14 cellular contexts compared by ENCODE assay signal in genomic region chr21:32719085-32719484, GRCh38.
"Had no signal": no experiment of that assay in that cellular context is flagged by ENCODE, and none has a peak within 500 bp of the region (broad histone marks: within the 10 kb centered on the region; RNA-seq: fewer than 3 reads in every experiment).

No MANE protein-coding gene starts in this region.

- H3K9me3 ChIP-seq: ascending aorta, gastrocnemius medialis, stomach, thoracic aorta had no signal

- H3K4me1 ChIP-seq: ascending aorta, gastrocnemius medialis had no signal

- H3K4me3 ChIP-seq: ascending aorta, cardiac muscle cell, coronary artery, gastrocnemius medialis, stomach, thoracic aorta had no signal

- H3K27ac ChIP-seq: ascending aorta, cardiac muscle cell, coronary artery, gastrocnemius medialis, stomach, thoracic aorta had no signal

- H3K27me3 Mint-ChIP-seq: activated naive CD8-positive, alpha-beta T cell had no signal

- DNase-seq: activated CD4-positive, alpha-beta T cell treated with anti-CD3 and anti-CD28 coated beads, Interleukin-2, amount 50 U/mL, for 4 hours; activated effector memory CD4-positive, alpha-beta T cell treated with Interleukin-2 at 50 U/mL for 16 hours; activated T-cell treated with anti-CD3 and anti-CD28 coated beads, Interleukin-2, amount 50 U/mL, for 1 hour; effector CD4-positive, alpha-beta T cell; gastrocnemius medialis; stimulated activated CD4-positive, alpha-beta T cell treated with anti-CD3 and anti-CD28 coated beads, Interleukin-15, amount 100 ng/mL, for 24 hours; stimulated activated CD4-positive, alpha-beta T cell treated with anti-CD3 and anti-CD28 coated beads, Interleukin-4, amount 100 ng/mL, for 4 hours; stomach had no signal

- ATAC-seq: gastrocnemius medialis had no signal

- H3K4me3 Mint-ChIP-seq: activated naive CD8-positive, alpha-beta T cell; T-helper 2 cell treated with Interferon-gamma antibody and Interleukin-4, amounts not matched to agents 5 μg/mL and 100 μg/mL, for 36 hours had no signal

- H3K27ac Mint-ChIP-seq: activated naive CD8-positive, alpha-beta T cell; T-helper 2 cell treated with Interferon-gamma antibody and Interleukin-4, amounts not matched to agents 5 μg/mL and 100 μg/mL, for 36 hours had no signal

- H3K27me3 ChIP-seq: ascending aorta, cardiac muscle cell, gastrocnemius medialis, stomach had no signal

- H3K36me3 ChIP-seq: cardiac muscle cell had no signal
